8 cellular contexts compared by ENCODE assay signal in genomic region chr9:133347985-133348762, GRCh38. TPM values are rescaled to one million over a fixed set of nuclear protein-coding genes. Genes with fewer than 3 reads are reported as not detected.
DNase-seq lines count a peak whose midpoint lies in the region; ATAC-seq and TF ChIP-seq lines count a peak whose summit lies in the region.

Gene MED22 (minus strand): TSS chr9:133348131. CDS start chr9:133346662, 1,469 bp downstream.
Gene RPL7A (plus strand): TSS chr9:133348218. CDS start chr9:133348244, 26 bp downstream.

- H3K4me3 Mint-ChIP-seq in CD14-positive monocyte = peak within 1 kb of the TSS; percentile 92 to 96

- peak within 1 kb of the TSS; percentile 90 to 96 (median 95) for H3K27ac Mint-ChIP-seq in CD14-positive monocyte

- peaks cover 0 to under 1% (median 0%) of the 10 kb centered on the region in 3 donors for H3K27me3 Mint-ChIP-seq in CD14-positive monocyte (ENCODE audit: low read depth in 3 of 3)

- no peak for TF ChIP-seq CTCF in CD14-positive monocyte (IDR thresholded peaks at IDR 0.05)

- peaks cover 30% of the 10 kb centered on the region for H3K4me1 Mint-ChIP-seq in CD14-positive monocyte

- intact Hi-C loops in CD14-positive monocyte (cut with micrococcal nuclease) = loop anchor here in 1 of 2 donors (1.0 kb wide), 1 partner anchor 28 kb away; the partner anchor contains the start of genes STKLD1 and SURF4

- H3K9me3 Mint-ChIP-seq in CD14-positive monocyte = peaks cover 0 to 6% (median 0%) of the 10 kb centered on the region in 7 donors

- ATAC-seq in GM19438 (IDR thresholded peaks at IDR 0.05; ENCODE audit: low read depth, unreplicated experiment) = peak; percentile 68

- H3K36me3 Mint-ChIP-seq in CD14-positive monocyte = peaks cover 70 to 75% of the 10 kb centered on the region in 2 donors

- peak; percentile 91 for DNase-seq in CD14-positive monocyte (ENCODE audit: low spot score)
- DNase-seq in HS-5 (ENCODE audit: low read depth) = peak; percentile 92
- peak; percentile 36 for DNase-seq in NK-92 (lab: John Stamatoyannopoulos, UW; ENCODE audit: unreplicated experiment)
- DNase-seq in activated CD8-positive, alpha-beta memory T cell treated with anti-CD3 and anti-CD28 coated beads for 1 hour (ENCODE audit: extremely low read depth in 1 of 2, low read depth in 1 of 2) = peak; percentile 75 to 77
- DNase-seq in effector CD4-positive, alpha-beta T cell = peak; percentile 88
- DNase-seq in lung microvascular endothelial cell (ENCODE audit: low read depth in 2 of 2) = peak; percentile 97
- peak; percentile 83 to 88 (median 85) for DNase-seq in stimulated activated CD4-positive, alpha-beta T cell treated with anti-CD3 and anti-CD28 coated beads, TNF-alpha, amount 100 ng/mL, for 4 hours (ENCODE audit: low read depth in 3 of 3)

RNA-seq across cellular contexts. Expression of gene MED22, which starts in this region (rescaled TPM):
- 1 to 10 TPM; 6.8 to 9.6 TPM for polyA plus RNA-seq in CD14-positive monocyte
- 10.0 and 11.3 TPM in 2 replicates for total RNA-seq in lung microvascular endothelial cell

RNA-seq across cellular contexts. Expression of gene RPL7A, which starts in this region (rescaled TPM):
- polyA plus RNA-seq in CD14-positive monocyte = 100 to 1,000 TPM; 390 to 437 TPM
- 1,751 and 1,825 TPM in 2 replicates for total RNA-seq in lung microvascular endothelial cell

Comparison
In these comparisons a context has a peak if more than half of its experiments do, and no peak if none do; other contexts are left out.
1. Peak in every context shown above with its lines: DNase-seq and ATAC-seq.
2. DNase-seq: peak in every context shown above with its lines; median percentile 97 in lung microvascular endothelial cell; 92 in HS-5; 91 in CD14-positive monocyte; 88 in effector CD4-positive, alpha-beta T cell; 85 in stimulated activated CD4-positive, alpha-beta T cell treated with anti-CD3 and anti-CD28 coated beads, TNF-alpha, amount 100 ng/mL, for 4 hours; 76 in activated CD8-positive, alpha-beta memory T cell treated with anti-CD3 and anti-CD28 coated beads for 1 hour; 36 in NK-92.